ENCODE assay signal across 18 cellular contexts in the genomic region with DNA sequence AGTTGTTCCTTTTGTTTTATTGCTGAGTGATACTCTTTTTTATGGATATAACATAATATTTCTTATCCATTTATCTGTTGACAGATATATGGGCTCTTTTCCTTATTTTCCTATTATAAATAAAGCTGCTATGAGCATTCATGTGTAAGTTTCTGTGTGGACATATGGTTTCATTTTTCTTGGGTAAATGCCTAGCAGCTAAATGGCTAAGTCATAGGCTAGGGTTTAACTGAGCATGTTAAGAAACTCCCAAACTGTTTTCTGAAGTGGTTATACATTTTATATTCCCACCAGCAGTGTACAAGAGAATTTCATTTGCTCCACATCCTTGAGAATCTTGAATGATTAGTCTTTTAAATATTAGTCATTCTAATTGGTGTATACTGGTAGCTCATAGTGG.
A peak's percentile ranks its signal among the peaks of the same experiment; 100 is the strongest.
DNase-seq lines count a peak whose midpoint lies in the region; ATAC-seq and TF ChIP-seq lines count a peak whose summit lies in the region.
"Had no signal": no experiment of that assay in that cellular context is flagged by ENCODE, and none has a peak within 500 bp of the region (broad histone marks: within the 10 kb centered on the region; RNA-seq: fewer than 3 reads in every experiment).

No MANE protein-coding gene starts in this region.

- DNase-seq in GM04504 (ENCODE audit: low read depth) (peak; percentile 24), adipocyte (ENCODE audit: low read depth) (peak; percentile 66), fibroblast of the aortic adventitia (ENCODE audit: low read depth) (peak; percentile 38), ureter (ENCODE audit: low spot score) (no peak), psoas muscle (no peak)
- DNase-seq: 8988T, AML-193, DMS79 treated with DMSO at 0.1 percent for 48 hours, GF-D8, Karpas-422, NCI-H1417, NCI-H2081, NCI-H226, NCI-H526 treated with DMSO at 0.1 percent for 48 hours, PC-3 had no signal

- H3K27me3 ChIP-seq in ACC112 (ENCODE audit: insufficient read depth, low read length) = no peaks in the 10 kb centered on the region
- H3K27me3 ChIP-seq in adipocyte (replicated peaks; ENCODE audit: control insufficient read depth, insufficient read depth, low read length) = no peaks in the 10 kb centered on the region
- no peaks in the 10 kb centered on the region for H3K27me3 ChIP-seq in psoas muscle (ENCODE audit: insufficient read depth in 3 of 3, low read length in 2 of 3)

- H3K4me3 ChIP-seq in ACC112 (ENCODE audit: low read depth, low read length) (no peak overlapping the region), adipocyte (ENCODE audit: low read length) (no peak overlapping the region), fibroblast of the aortic adventitia (ENCODE audit: low read depth, low read length) (no peak overlapping the region), psoas muscle (no peak overlapping the region)

- H3K27ac ChIP-seq in ACC112 (ENCODE audit: low read depth, low read length) = no peak overlapping the region
- H3K27ac ChIP-seq in psoas muscle = no peak overlapping the region

- H3K36me3 ChIP-seq in ACC112 (ENCODE audit: insufficient read depth, low read length) = no peaks in the 10 kb centered on the region
- H3K36me3 ChIP-seq in adipocyte (ENCODE audit: control insufficient read depth, insufficient read depth, low read length, severe bottlenecking) = no peaks in the 10 kb centered on the region
- H3K36me3 ChIP-seq in psoas muscle (ENCODE audit: insufficient read depth in 1 of 2, low read depth in 1 of 2) = no peaks in the 10 kb centered on the region

- intact Hi-C loops in psoas muscle (cut with DNase I) = no loop called here

- H3K4me1 ChIP-seq in ACC112 (ENCODE audit: control insufficient read depth, insufficient read depth, low read length, unreplicated experiment) = peaks cover 23% of the 10 kb centered on the region
- H3K4me1 ChIP-seq in adipocyte (ENCODE audit: control insufficient read depth, insufficient read depth, low read length) = peaks cover 17% of the 10 kb centered on the region
- H3K4me1 ChIP-seq in psoas muscle = no peaks in the 10 kb centered on the region

- H3K79me2 ChIP-seq in ACC112 (ENCODE audit: control insufficient read depth, insufficient read depth, low read length, unreplicated experiment) = no peaks in the 10 kb centered on the region

- peak overlapping the region; percentile 23 for H2AFZ ChIP-seq in ACC112 (ENCODE audit: low read length, unreplicated experiment)

- no peak for TF ChIP-seq CTCF in fibroblast of the aortic adventitia (IDR thresholded peaks at IDR 0.05; ENCODE audit: insufficient read depth, low read length)
- TF ChIP-seq CTCF in psoas muscle (IDR thresholded peaks at IDR 0.05) = no peak

- H3K9me3 ChIP-seq in adipocyte (ENCODE audit: control insufficient read depth, low read length) = no peaks in the 10 kb centered on the region
- no peaks in the 10 kb centered on the region for H3K9me3 ChIP-seq in psoas muscle

- H3K9ac ChIP-seq in adipocyte (ENCODE audit: low read length) = no peak overlapping the region

- ATAC-seq in HG02763 (IDR thresholded peaks at IDR 0.05; ENCODE audit: unreplicated experiment) (no peak), psoas muscle (no peak), GM19463 (IDR thresholded peaks at IDR 0.05; ENCODE audit: unreplicated experiment) (no peak)
- ATAC-seq: PC-3 had no signal

Comparison
In these comparisons a context has a peak if more than half of its experiments do, and no peak if none do; other contexts are left out.
1. DNase-seq: peak in GM04504 (single experiment), adipocyte (single experiment) and fibroblast of the aortic adventitia (single experiment); none in ureter (single experiment) and psoas muscle (0 of 2).